ENCODE assay signal across 10 cellular contexts in the genomic region with DNA sequence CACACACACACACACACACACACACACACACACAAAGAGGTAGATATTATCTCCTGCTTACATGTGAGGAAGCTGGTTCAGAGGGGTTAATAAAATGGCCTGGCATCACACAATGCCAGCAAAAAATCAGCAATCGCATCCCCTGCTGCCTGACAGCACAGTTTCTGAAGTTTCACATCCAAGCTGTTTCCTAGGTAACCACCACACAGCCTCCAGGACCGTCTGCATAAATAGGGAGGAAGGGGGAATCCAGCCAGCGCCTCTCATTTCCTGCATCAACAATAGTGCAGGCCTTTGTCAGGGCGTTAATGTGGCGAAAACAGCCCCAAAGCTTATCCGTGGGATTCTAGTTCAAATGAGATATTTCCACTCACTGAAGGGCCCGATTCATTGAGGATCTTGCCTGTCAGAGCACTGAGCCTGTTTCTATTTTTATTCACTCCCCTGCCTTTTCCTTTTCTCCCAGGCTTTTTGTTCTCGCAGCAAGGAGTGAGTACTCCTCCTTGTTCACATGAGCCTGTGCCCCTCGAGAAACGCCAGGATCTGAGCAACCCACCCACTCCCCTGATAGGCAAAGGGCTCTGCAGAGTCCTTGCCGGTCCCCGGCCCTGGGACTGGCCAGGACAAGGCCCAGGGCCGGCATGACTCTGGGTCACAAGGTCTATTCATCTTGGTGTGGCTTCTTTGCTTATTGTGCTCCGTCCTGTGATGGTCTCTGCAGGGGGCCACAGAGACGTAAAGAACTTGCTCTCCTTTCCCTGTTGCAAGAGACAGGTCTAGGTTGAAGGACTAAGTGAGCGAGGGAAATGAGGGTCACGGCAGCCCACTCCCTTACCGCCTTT. TPM values are rescaled to one million over a fixed set of nuclear protein-coding genes. Genes with fewer than 3 reads are reported as not detected.
A peak's percentile ranks its signal among the peaks of the same experiment; 100 is the strongest.
DNase-seq lines count a peak whose midpoint lies in the region; ATAC-seq and TF ChIP-seq lines count a peak whose summit lies in the region.
"Had no signal": no experiment of that assay in that cellular context is flagged by ENCODE, and none has a peak within 500 bp of the region (broad histone marks: within the 10 kb centered on the region; RNA-seq: fewer than 3 reads in every experiment).

No MANE protein-coding gene starts in this region.

- H3K4me2 ChIP-seq in Karpas-422 (ENCODE audit: low read depth, low read length, poor library complexity, severe bottlenecking): no peak overlapping the region

- no peak overlapping the region for H3K4me3 ChIP-seq in Karpas-422 (ENCODE audit: low read length)

- no peak overlapping the region for H3K9ac ChIP-seq in Karpas-422 (ENCODE audit: low read length)

- H3K9me3 ChIP-seq in Karpas-422 (ENCODE audit: low read length): no peaks in the 10 kb centered on the region

- no peak for ATAC-seq in HG02610 (IDR thresholded peaks at IDR 0.05; ENCODE audit: unreplicated experiment)
- no peak for ATAC-seq in HG02623 (IDR thresholded peaks at IDR 0.05; ENCODE audit: unreplicated experiment)

- peaks cover 5% of the 10 kb centered on the region for H3K9me3 Mint-ChIP-seq in chondrocyte (ENCODE audit: low read depth)

- no peaks in the 10 kb centered on the region for H3K27me3 Mint-ChIP-seq in chondrocyte (ENCODE audit: low read depth)

- DNase-seq in COR-L47 (lab: John Stamatoyannopoulos, UW): peak; percentile 78
- DNase-seq in Karpas-422: no peak
- peak; percentile 89 for DNase-seq in astrocyte of the hippocampus (ENCODE audit: low read depth, low spot score)
- DNase-seq in T1000 (lab: John Stamatoyannopoulos, UW): no peak
- DNase-seq in chondrocyte (ENCODE audit: low spot score): no peak
- DNase-seq: activated T-cell treated with anti-CD3 and anti-CD28 coated beads, Interleukin-2, amount 50 U/mL, for 1 hour; NK-92 treated with Interleukin-12 subunit alpha and Interleukin-12 subunit beta, amount 100 ng/mL, for 24 hours had no signal

- H3K27me3 ChIP-seq in Karpas-422 (ENCODE audit: low read length) (no peaks in the 10 kb centered on the region), layer of hippocampus (ENCODE audit: control insufficient read depth, insufficient read depth, low read length) (no peaks in the 10 kb centered on the region)

- H3K27ac ChIP-seq in Karpas-422 (ENCODE audit: low read length) (no peak overlapping the region), layer of hippocampus (ENCODE audit: low read depth, low read length) (peak overlapping the region; percentile 73)

- no peaks in the 10 kb centered on the region for H3K4me1 Mint-ChIP-seq in chondrocyte (ENCODE audit: low read depth)

- H3K27ac Mint-ChIP-seq in chondrocyte (ENCODE audit: unreplicated experiment): no peak overlapping the region

- H3K4me3 Mint-ChIP-seq in chondrocyte (ENCODE audit: unreplicated experiment): no peak overlapping the region

- no peaks in the 10 kb centered on the region for H3K79me2 ChIP-seq in Karpas-422 (ENCODE audit: low read length)

- no peaks in the 10 kb centered on the region for H3K36me3 Mint-ChIP-seq in chondrocyte (ENCODE audit: low read depth)

- H3K9me2 ChIP-seq in Karpas-422 (replicated peaks; ENCODE audit: insufficient read depth, low read length): no peaks in the 10 kb centered on the region

- no peaks in the 10 kb centered on the region; the same call in 1 of the 2 replicates for H3K4me1 ChIP-seq in Karpas-422 (ENCODE audit: low read length)

- no peak for TF ChIP-seq CTCF in chondrocyte (IDR thresholded peaks at IDR 0.05)

- H4K20me1 ChIP-seq in Karpas-422 (ENCODE audit: insufficient read depth, low read depth, low read length): no peaks in the 10 kb centered on the region

- no peaks in the 10 kb centered on the region for H3K36me3 ChIP-seq in Karpas-422 (ENCODE audit: insufficient read depth, low read length)

- 0 out of 2 replicates have a peak overlapping the region, but pooled peaks have one; percentile 43 for H2AFZ ChIP-seq in Karpas-422 (ENCODE audit: low read length)

RNA-seq across cellular contexts. Expression of gene TUBB2B, which starts 32.7 kb away (rescaled TPM):
- 0.34 TPM in 1 of 2 replicates, not detected in the other for total RNA-seq in Karpas-422 (2014; rRNA removed; shearing (Covaris generic); ENCODE audit: low replicate concordance)
- total RNA-seq in chondrocyte: 109 to 119 TPM (median 117 TPM) in 3 replicates

RNA-seq across cellular contexts. Expression of gene TUBB2A, which starts 37.4 kb away (rescaled TPM):
- total RNA-seq in Karpas-422 (2014; rRNA removed; shearing (Covaris generic); ENCODE audit: low replicate concordance): 0.51 TPM in 1 of 2 replicates, not detected in the other
- 212 to 290 TPM (median 223 TPM) in 3 replicates for total RNA-seq in chondrocyte

Comparison
In these comparisons a context has a peak if more than half of its experiments do, and no peak if none do; other contexts are left out.
1. DNase-seq: peak in COR-L47 (single experiment) and astrocyte of the hippocampus (single experiment); none in Karpas-422 (single experiment), T1000 (single experiment) and chondrocyte (single experiment).
2. RNA of gene TUBB2B, which starts 32.7 kb away (total RNA-seq): 109 to 119 TPM in chondrocyte; 0.34 TPM in Karpas-422; every median in the first group is over 10 times any median in the second.
3. RNA of gene TUBB2A, which starts 37.4 kb away (total RNA-seq): 212 to 290 TPM in chondrocyte; 0.51 TPM in Karpas-422; every median in the first group is over 100 times any median in the second.